In genomic region chr21:39012314-39013230, GRCh38 we compare ENCODE assay signal across 3 cellular contexts.
A peak's percentile ranks its signal among the peaks of the same experiment; 100 is the strongest.
TF ChIP-seq lines count a peak whose summit lies in the region.

No MANE protein-coding gene starts in this region.

TF ChIP-seq in GM23338, 12 proteins besides CTCF, POLR2A, EP300 and RAD21 (continues in another document):
- TF ChIP-seq, protein P1, sequence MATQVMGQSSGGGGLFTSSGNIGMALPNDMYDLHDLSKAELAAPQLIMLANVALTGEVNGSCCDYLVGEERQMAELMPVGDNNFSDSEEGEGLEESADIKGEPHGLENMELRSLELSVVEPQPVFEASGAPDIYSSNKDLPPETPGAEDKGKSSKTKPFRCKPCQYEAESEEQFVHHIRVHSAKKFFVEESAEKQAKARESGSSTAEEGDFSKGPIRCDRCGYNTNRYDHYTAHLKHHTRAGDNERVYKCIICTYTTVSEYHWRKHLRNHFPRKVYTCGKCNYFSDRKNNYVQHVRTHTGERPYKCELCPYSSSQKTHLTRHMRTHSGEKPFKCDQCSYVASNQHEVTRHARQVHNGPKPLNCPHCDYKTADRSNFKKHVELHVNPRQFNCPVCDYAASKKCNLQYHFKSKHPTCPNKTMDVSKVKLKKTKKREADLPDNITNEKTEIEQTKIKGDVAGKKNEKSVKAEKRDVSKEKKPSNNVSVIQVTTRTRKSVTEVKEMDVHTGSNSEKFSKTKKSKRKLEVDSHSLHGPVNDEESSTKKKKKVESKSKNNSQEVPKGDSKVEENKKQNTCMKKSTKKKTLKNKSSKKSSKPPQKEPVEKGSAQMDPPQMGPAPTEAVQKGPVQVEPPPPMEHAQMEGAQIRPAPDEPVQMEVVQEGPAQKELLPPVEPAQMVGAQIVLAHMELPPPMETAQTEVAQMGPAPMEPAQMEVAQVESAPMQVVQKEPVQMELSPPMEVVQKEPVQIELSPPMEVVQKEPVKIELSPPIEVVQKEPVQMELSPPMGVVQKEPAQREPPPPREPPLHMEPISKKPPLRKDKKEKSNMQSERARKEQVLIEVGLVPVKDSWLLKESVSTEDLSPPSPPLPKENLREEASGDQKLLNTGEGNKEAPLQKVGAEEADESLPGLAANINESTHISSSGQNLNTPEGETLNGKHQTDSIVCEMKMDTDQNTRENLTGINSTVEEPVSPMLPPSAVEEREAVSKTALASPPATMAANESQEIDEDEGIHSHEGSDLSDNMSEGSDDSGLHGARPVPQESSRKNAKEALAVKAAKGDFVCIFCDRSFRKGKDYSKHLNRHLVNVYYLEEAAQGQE (IDR thresholded peaks at IDR 0.05; ENCODE audit: unreplicated experiment) = no peak
- no peak for TF ChIP-seq EZH2phosphoT487 (IDR thresholded peaks at IDR 0.05; ENCODE audit: unreplicated experiment)
- TF ChIP-seq STAT1 (IDR thresholded peaks at IDR 0.05; ENCODE audit: unreplicated experiment) = no peak
- TF ChIP-seq, protein P2, sequence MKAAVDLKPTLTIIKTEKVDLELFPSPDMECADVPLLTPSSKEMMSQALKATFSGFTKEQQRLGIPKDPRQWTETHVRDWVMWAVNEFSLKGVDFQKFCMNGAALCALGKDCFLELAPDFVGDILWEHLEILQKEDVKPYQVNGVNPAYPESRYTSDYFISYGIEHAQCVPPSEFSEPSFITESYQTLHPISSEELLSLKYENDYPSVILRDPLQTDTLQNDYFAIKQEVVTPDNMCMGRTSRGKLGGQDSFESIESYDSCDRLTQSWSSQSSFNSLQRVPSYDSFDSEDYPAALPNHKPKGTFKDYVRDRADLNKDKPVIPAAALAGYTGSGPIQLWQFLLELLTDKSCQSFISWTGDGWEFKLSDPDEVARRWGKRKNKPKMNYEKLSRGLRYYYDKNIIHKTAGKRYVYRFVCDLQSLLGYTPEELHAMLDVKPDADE (IDR thresholded peaks at IDR 0.05) = no peak
- TF ChIP-seq CREB1 (CRISPR knock-in tag; IDR thresholded peaks at IDR 0.05; ENCODE audit: low read depth) = no peak
- TF ChIP-seq JUNB (IDR thresholded peaks at IDR 0.05; ENCODE audit: unreplicated experiment) = no peak

TF ChIP-seq in GM12878, 131 proteins besides CTCF, POLR2A, EP300 and RAD21 (continued from another document):
- TF ChIP-seq, protein P3, sequence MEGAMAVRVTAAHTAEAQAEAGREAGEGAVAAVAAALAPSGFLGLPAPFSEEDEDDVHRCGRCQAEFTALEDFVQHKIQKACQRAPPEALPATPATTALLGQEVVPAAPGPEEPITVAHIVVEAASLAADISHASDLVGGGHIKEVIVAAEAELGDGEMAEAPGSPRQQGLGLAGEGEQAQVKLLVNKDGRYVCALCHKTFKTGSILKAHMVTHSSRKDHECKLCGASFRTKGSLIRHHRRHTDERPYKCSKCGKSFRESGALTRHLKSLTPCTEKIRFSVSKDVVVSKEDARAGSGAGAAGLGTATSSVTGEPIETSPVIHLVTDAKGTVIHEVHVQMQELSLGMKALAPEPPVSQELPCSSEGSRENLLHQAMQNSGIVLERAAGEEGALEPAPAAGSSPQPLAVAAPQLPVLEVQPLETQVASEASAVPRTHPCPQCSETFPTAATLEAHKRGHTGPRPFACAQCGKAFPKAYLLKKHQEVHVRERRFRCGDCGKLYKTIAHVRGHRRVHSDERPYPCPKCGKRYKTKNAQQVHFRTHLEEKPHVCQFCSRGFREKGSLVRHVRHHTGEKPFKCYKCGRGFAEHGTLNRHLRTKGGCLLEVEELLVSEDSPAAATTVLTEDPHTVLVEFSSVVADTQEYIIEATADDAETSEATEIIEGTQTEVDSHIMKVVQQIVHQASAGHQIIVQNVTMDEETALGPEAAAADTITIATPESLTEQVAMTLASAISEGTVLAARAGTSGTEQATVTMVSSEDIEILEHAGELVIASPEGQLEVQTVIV (IDR thresholded peaks at IDR 0.05; ENCODE audit: borderline replicate concordance, partially characterized antibody) = no peak
- TF ChIP-seq SRF (IDR thresholded peaks at IDR 0.05; ENCODE audit: low read depth in 2 of 2, low read length in 2 of 2) (no peak), PBX3 (IDR thresholded peaks at IDR 0.05; ENCODE audit: insufficient replicate concordance, low read depth, low read length) (peak; percentile 23), SPI1 (IDR thresholded peaks at IDR 0.05; ENCODE audit: borderline replicate concordance, insufficient read depth, low read depth, low read length) (no peak), SMAD1 (IDR thresholded peaks at IDR 0.05; ENCODE audit: low read depth, partially characterized antibody) (no peak), MYC (IDR thresholded peaks at IDR 0.05; ENCODE audit: insufficient read depth, insufficient read length, insufficient replicate concordance, low read length, severe bottlenecking) (no peak), BCL3 (IDR thresholded peaks at IDR 0.05; ENCODE audit: borderline replicate concordance, insufficient read depth, low read depth, low read length, poor library complexity, severe bottlenecking) (peak; percentile 66), POLR2AphosphoS5 (IDR thresholded peaks at IDR 0.05; ENCODE audit: low read length) (no peak)

TF ChIP-seq in neural cell, 6 proteins besides CTCF, POLR2A, EP300 and RAD21:
- TF ChIP-seq, protein P1 (IDR thresholded peaks at IDR 0.05; ENCODE audit: borderline replicate concordance) = no peak
- TF ChIP-seq SMC3 (conservative IDR thresholded peaks at IDR 0.05; ENCODE audit: poor library complexity) = no peak
- TF ChIP-seq POLR2AphosphoS5 (IDR thresholded peaks at IDR 0.05) = peak; percentile 26
